ENCODE assay signal across 28 cellular contexts in the genomic region with DNA sequence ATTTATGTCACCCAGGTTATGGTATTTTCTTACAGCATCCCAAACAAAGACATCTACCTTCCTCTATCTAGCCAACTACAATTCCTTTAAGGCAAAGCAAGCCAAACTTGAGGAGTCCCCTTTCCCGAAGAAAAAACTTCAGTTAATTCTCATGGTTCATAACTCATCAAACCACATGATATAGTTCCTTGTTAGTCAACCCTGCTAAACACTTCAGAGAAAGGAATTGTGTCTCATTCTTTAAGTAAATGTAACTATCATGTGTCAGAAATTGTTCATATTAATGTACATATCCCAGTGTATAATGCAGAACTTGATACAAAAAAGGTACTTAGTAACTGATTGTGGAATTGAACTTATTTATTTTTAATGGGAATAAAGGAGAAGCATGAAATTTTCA. TPM values are rescaled to one million over a fixed set of nuclear protein-coding genes. Genes with fewer than 3 reads are reported as not detected.
DNase-seq lines count a peak whose midpoint lies in the region; ATAC-seq, FAIRE-seq and TF ChIP-seq lines count a peak whose summit lies in the region.
"Had no signal": no experiment of that assay in that cellular context is flagged by ENCODE, and none has a peak within 500 bp of the region (broad histone marks: within the 10 kb centered on the region; RNA-seq: fewer than 3 reads in every experiment).

No MANE protein-coding gene starts in this region.

- H2AFZ ChIP-seq in keratinocyte (ENCODE audit: control insufficient read depth, low read length): no peak overlapping the region

- H3K4me3 ChIP-seq in breast epithelium (no peak overlapping the region), brain microvascular endothelial cell (ENCODE audit: low read depth, low read length) (no peak overlapping the region), keratinocyte (ENCODE audit: control insufficient read depth in 2 of 3, extremely low read depth in 1 of 3, insufficient read depth in 2 of 3, low read depth in 1 of 3, low read length in 3 of 3) (no peak overlapping the region)
- H3K4me3 ChIP-seq: GM12878, K562 had no signal

- TF ChIP-seq CTCF in MCF 10A (IDR thresholded peaks at IDR 0.05; ENCODE audit: unreplicated experiment) (no peak), breast epithelium (IDR thresholded peaks at IDR 0.05) (no peak), brain microvascular endothelial cell (IDR thresholded peaks at IDR 0.05; ENCODE audit: low read depth, low read length, missing control alignments) (no peak), keratinocyte (optimal IDR thresholded peaks at IDR 0.05 in 1 of 3, IDR thresholded peaks at IDR 0.05 in 1 of 3, conservative IDR thresholded peaks at IDR 0.05 in 1 of 3; ENCODE audit: extremely low read depth in 1 of 3, insufficient read depth in 2 of 3, low read length in 3 of 3) (no peak)

- H3K27ac Mint-ChIP-seq in MCF 10A (ENCODE audit: low read depth, unreplicated experiment): peak overlapping the region; percentile 43
- H3K27ac Mint-ChIP-seq: CD8-positive, alpha-beta T cell had no signal

- no peaks in the 10 kb centered on the region for H3K4me1 ChIP-seq in breast epithelium
- peaks cover 8% of the 10 kb centered on the region for H3K4me1 ChIP-seq in keratinocyte (ENCODE audit: control insufficient read depth, extremely low read depth, insufficient read depth, low read length)
- H3K4me1 ChIP-seq: Caco-2 had no signal

- H3K4me1 Mint-ChIP-seq in MCF 10A (ENCODE audit: insufficient read depth, unreplicated experiment): no peaks in the 10 kb centered on the region

- H3K9me3 Mint-ChIP-seq in MCF 10A (ENCODE audit: unreplicated experiment): peaks cover 6% of the 10 kb centered on the region
- H3K9me3 Mint-ChIP-seq: CD8-positive, alpha-beta T cell had no signal

- H3K36me3 Mint-ChIP-seq in MCF 10A (ENCODE audit: insufficient read depth, unreplicated experiment): peaks cover 87% of the 10 kb centered on the region

- DNase-seq in MCF 10A (ENCODE audit: unreplicated experiment) (no peak), breast epithelium (ENCODE audit: low spot score in 2 of 2) (no peak), brain microvascular endothelial cell (no peak), keratinocyte (ENCODE audit: low read depth, low spot score) (no peak), A172 (ENCODE audit: low spot score) (no peak)
- no peak for DNase-seq in stimulated activated naive CD4-positive, alpha-beta T cell (lab: John Stamatoyannopoulos, UW)
- DNase-seq: C1 segment of cervical spinal cord; Caco-2; CD8-positive, alpha-beta T cell; GDM1; Kasumi-1; MV-4-11; NCI-H1105; NCI-H1436 treated with DMSO at 0.1 percent for 48 hours; NCI-H187 treated with DMSO at 0.1 percent for 48 hours; NCI-H2107; NCI-H446; NCI-H524 treated with DMSO at 0.1 percent for 48 hours; NCI-H774; NK-92 treated with Interleukin-12 subunit alpha and Interleukin-12 subunit beta, amount 100 ng/mL, for 24 hours; SHP77 had no signal

- POLR2A ChIA-PET in MCF 10A (lab: Yijun Ruan, JAX): no interaction called here

- H3K9me3 ChIP-seq in breast epithelium (no peaks in the 10 kb centered on the region), keratinocyte (ENCODE audit: control insufficient read depth, low read depth, low read length) (no peaks in the 10 kb centered on the region)
- H3K9me3 ChIP-seq: Caco-2 had no signal

- FAIRE-seq in keratinocyte (lab: Jason Lieb, UNC): no peak
- FAIRE-seq: H54, HTR-8/SVneo, K562 had no signal

- H3K9me1 ChIP-seq in keratinocyte (ENCODE audit: control insufficient read depth, extremely low read depth, insufficient read depth, low read length): no peaks in the 10 kb centered on the region

- no peaks in the 10 kb centered on the region for H3K36me3 ChIP-seq in breast epithelium
- peaks cover 85% of the 10 kb centered on the region for H3K36me3 ChIP-seq in brain microvascular endothelial cell (replicated peaks)
- peaks cover 24 to 59% of the 10 kb centered on the region in 2 experiments for H3K36me3 ChIP-seq in keratinocyte (ENCODE audit: control insufficient read depth in 2 of 2, extremely low read depth in 1 of 2, insufficient read depth in 2 of 2, low read length in 2 of 2)

- CTCF ChIA-PET in MCF 10A (lab: Yijun Ruan, JAX): no interaction called here

- H3K27me3 Mint-ChIP-seq in MCF 10A (ENCODE audit: insufficient read depth, unreplicated experiment): no peaks in the 10 kb centered on the region

- H3K4me3 Mint-ChIP-seq in MCF 10A (ENCODE audit: unreplicated experiment): no peak overlapping the region
- H3K4me3 Mint-ChIP-seq: CD8-positive, alpha-beta T cell had no signal

- no peak for TF ChIP-seq POLR2A in breast epithelium (IDR thresholded peaks at IDR 0.05)

- peaks cover 2% of the 10 kb centered on the region for H4K20me1 ChIP-seq in keratinocyte (ENCODE audit: control insufficient read depth, extremely low read depth, insufficient read depth, low read length)

- no TSS peak for BruUV-seq in MCF 10A (replicated peaks; lab: Mats Ljungman, UMichigan)

- dilution Hi-C loops in keratinocyte (cut with MboI; ENCODE audit: extremely low pct_ligation_motif_present, low sequenced_read_pairs): no loop called here

- H3K79me2 ChIP-seq in keratinocyte (ENCODE audit: control insufficient read depth, insufficient read depth, low read length): peaks cover 6% of the 10 kb centered on the region

- H3K4me2 ChIP-seq in keratinocyte (ENCODE audit: control insufficient read depth, extremely low read depth, insufficient read depth, low read depth, low read length): no peak overlapping the region

- H3K27me3 ChIP-seq in breast epithelium (no peaks in the 10 kb centered on the region), brain microvascular endothelial cell (replicated peaks) (no peaks in the 10 kb centered on the region), keratinocyte (ENCODE audit: control insufficient read depth, extremely low read depth, insufficient read depth, low read length) (no peaks in the 10 kb centered on the region)

- intact Hi-C loops in MCF 10A (cut with micrococcal nuclease): no loop called here
- intact Hi-C loops in breast epithelium (cut with DNase I; ENCODE audit: low total_unique reads): loop anchor here (10.0 kb wide), 1 partner anchor 53 kb away; no protein-coding TSS in a partner anchor

- in situ Hi-C loops in brain microvascular endothelial cell (cut with HindIII; ENCODE audit: low pct_ligation_motif_present, low sequenced_read_pairs): loop anchor here (25.0 kb wide), 1 partner anchor 180 kb away; no protein-coding TSS in a partner anchor

- H3K9ac ChIP-seq in keratinocyte (ENCODE audit: control insufficient read depth, extremely low read depth, insufficient read depth, low read length): no peak overlapping the region

- ATAC-seq in GM19395 (IDR thresholded peaks at IDR 0.05; ENCODE audit: unreplicated experiment): no peak
- ATAC-seq: CD8-positive, alpha-beta T cell; GM12878; K562 had no signal

- no peak overlapping the region for H3K27ac ChIP-seq in breast epithelium
- H3K27ac ChIP-seq in brain microvascular endothelial cell: peak overlapping the region; percentile 90
- peak overlapping the region; percentile 41 for H3K27ac ChIP-seq in keratinocyte (ENCODE audit: control insufficient read depth, insufficient read depth, low read length)
- H3K27ac ChIP-seq: 22Rv1, RWPE1 had no signal

RNA-seq across cellular contexts. Expression of a gene that starts 44.4 kb away (rescaled TPM):
- total RNA-seq in MCF 10A (2022) (1.2 and 1.5 TPM in 2 replicates), breast epithelium (10 to 100 TPM; 16.1 to 52.6 (median 22.1) TPM)
- 1.8 to 5.3 TPM (median 4.0 TPM) in 3 replicates for polyA plus RNA-seq in keratinocyte
- polyA plus RNA-seq in keratinocyte (2011; ENCODE audit: low read depth): 14.4 TPM
- 1.2 and 2.7 TPM in 2 replicates for polyA plus RNA-seq in keratinocyte (2011; cell fraction: cytosol; rRNA removed)
- 4.3 and 5.2 TPM in 2 replicates for polyA plus RNA-seq in keratinocyte (2011; cell fraction: nucleus; rRNA removed)
- 2.4 and 8.6 TPM in 2 replicates for polyA plus RNA-seq in keratinocyte (2012; ENCODE audit: low replicate concordance)
- 0.56 to 4.3 TPM (median 1.5 TPM) in 3 replicates for polyA minus RNA-seq in keratinocyte
- polyA minus RNA-seq in keratinocyte (2011; cell fraction: cytosol; rRNA and poly(A)+ RNA removed): 5.2 TPM
- polyA minus RNA-seq in keratinocyte (2011; cell fraction: nucleus; rRNA and poly(A)+ RNA removed): 3.1 and 5.4 TPM in 2 replicates
- 4.0 and 11.1 TPM in 2 replicates for total RNA-seq in A172 (2014; rRNA removed; shearing (Covaris generic))
- total RNA-seq: CD8-positive, alpha-beta T cell; K562 had no signal

Comparison
In these comparisons a context has a peak if more than half of its experiments do, and no peak if none do; other contexts are left out.
1. H3K27ac ChIP-seq: peak in brain microvascular endothelial cell (single experiment) and keratinocyte (single experiment); none in breast epithelium (0 of 2).